ENCODE assay signal across 15 cellular contexts in genomic region chr7:26549281-26549943, GRCh38.
DNase-seq lines count a peak whose midpoint lies in the region; ATAC-seq and TF ChIP-seq lines count a peak whose summit lies in the region.
"Had no signal": no experiment of that assay in that cellular context is flagged by ENCODE, and none has a peak within 500 bp of the region (broad histone marks: within the 10 kb centered on the region; RNA-seq: fewer than 3 reads in every experiment).

No MANE protein-coding gene starts in this region.

- 60 to 72% methylated on average over 11 of the region's 11 CpGs for WGBS in heart right ventricle, 2 donors
- 66 to 69% methylated on average over 11 of the region's 11 CpGs for WGBS in aorta, 2 donors

- BruUV-seq in PC-9 (replicated peaks; lab: Mats Ljungman, UMichigan) (TSS peak; percentile 67), Caco-2 (replicated peaks; lab: Mats Ljungman, UMichigan) (no TSS peak)

- H2AFZ ChIP-seq in PC-9, result peak overlapping the region; percentile 53

- CTCF ChIA-PET in PC-9 (lab: Charles Lee), result interaction anchor here (0.6 to 1.9 kb wide), 5 partner anchors 119 to 564 kb away, joined by 3 to 8 read pairs (median 3); no protein-coding TSS in a partner anchor
- CTCF ChIA-PET in activated CD4-positive, alpha-beta T cell treated with anti-CD3 and anti-CD28 coated beads, Interleukin-2, amount 10 ng/mL, durations not matched to agents 7 days and 5 days (lab: Charles Lee), result no interaction called here
- CTCF ChIA-PET in Caco-2 (lab: Charles Lee), result no interaction called here

- H3K4me3 Mint-ChIP-seq in activated CD4-positive, alpha-beta T cell treated with anti-CD3 and anti-CD28 coated beads, Interleukin-2, amount 10 ng/mL, durations not matched to agents 7 days and 5 days, result no peak overlapping the region
- H3K4me3 Mint-ChIP-seq in Caco-2 (ENCODE audit: unreplicated experiment), result no peak overlapping the region
- H3K4me3 Mint-ChIP-seq: activated naive CD8-positive, alpha-beta T cell; natural killer cell treated with Interleukin-12 subunit alpha and Interleukin-12 subunit beta and Interleukin-15 and Interleukin-18, amount 100 ng/mL, for 72 hours had no signal

- DNase-seq in heart right ventricle (peak in 1 of 2 donors; percentile 14), Right ventricle myocardium superior (no peak), PC-9 (peak; percentile 96 to 100), epithelial cell of prostate (ENCODE audit: low read depth, low spot score) (no peak), aorta (no peak), Caco-2 (no peak), NCI-H1105 treated with DMSO at 0.1 percent for 48 hours (lab: John Stamatoyannopoulos, UW) (no peak)
- DNase-seq in activated CD4-positive, alpha-beta T cell treated with anti-CD3 and anti-CD28 coated beads, Interleukin-2, amount 10 ng/mL, durations not matched to agents 7 days and 5 days, result no peak
- DNase-seq: activated CD8-positive, alpha-beta memory T cell treated with anti-CD3 and anti-CD28 coated beads, Interleukin-2, amount 50 U/mL, for 4 hours; HCEC 1CT; NCI-H345 had no signal

- H3K9me3 ChIP-seq in heart right ventricle (peaks cover 0 to 13% (median 0%) of the 10 kb centered on the region in 11 donors), PC-9 (ENCODE audit: insufficient read depth, low read depth) (peaks cover 17% of the 10 kb centered on the region; the same call in 1 of the 2 replicates), aorta (ENCODE audit: control insufficient read depth, low read length) (peaks cover 8% of the 10 kb centered on the region), Caco-2 (no peaks in the 10 kb centered on the region)
- H3K9me3 ChIP-seq: tibial artery had no signal

- H3K4me1 Mint-ChIP-seq in activated CD4-positive, alpha-beta T cell treated with anti-CD3 and anti-CD28 coated beads, Interleukin-2, amount 10 ng/mL, durations not matched to agents 7 days and 5 days, result no peaks in the 10 kb centered on the region
- H3K4me1 Mint-ChIP-seq in Caco-2 (ENCODE audit: low read depth, unreplicated experiment), result no peaks in the 10 kb centered on the region

- no peak overlapping the region for H3K27ac Mint-ChIP-seq in activated CD4-positive, alpha-beta T cell treated with anti-CD3 and anti-CD28 coated beads, Interleukin-2, amount 10 ng/mL, durations not matched to agents 7 days and 5 days
- H3K27ac Mint-ChIP-seq in Caco-2 (ENCODE audit: unreplicated experiment), result no peak overlapping the region
- H3K27ac Mint-ChIP-seq: activated naive CD8-positive, alpha-beta T cell; natural killer cell treated with Interleukin-12 subunit alpha and Interleukin-12 subunit beta and Interleukin-15 and Interleukin-18, amount 100 ng/mL, for 72 hours had no signal

- no peaks in the 10 kb centered on the region for H3K36me3 ChIP-seq in heart right ventricle
- no peaks in the 10 kb centered on the region; the same call in 1 of the 2 replicates for H3K36me3 ChIP-seq in PC-9 (ENCODE audit: low read depth)
- no peaks in the 10 kb centered on the region for H3K36me3 ChIP-seq in aorta (ENCODE audit: control insufficient read depth in 1 of 2, insufficient read depth in 2 of 2, low read length in 1 of 2)
- no peaks in the 10 kb centered on the region for H3K36me3 ChIP-seq in Caco-2 (ENCODE audit: control insufficient read depth, insufficient read depth, low read length)
- H3K36me3 ChIP-seq: tibial artery had no signal

- H3K9me3 Mint-ChIP-seq in activated CD4-positive, alpha-beta T cell treated with anti-CD3 and anti-CD28 coated beads, Interleukin-2, amount 10 ng/mL, durations not matched to agents 7 days and 5 days, result no peaks in the 10 kb centered on the region
- H3K9me3 Mint-ChIP-seq in Caco-2 (ENCODE audit: unreplicated experiment), result no peaks in the 10 kb centered on the region
- H3K9me3 Mint-ChIP-seq: natural killer cell treated with Interleukin-12 subunit alpha and Interleukin-12 subunit beta and Interleukin-15 and Interleukin-18, amount 100 ng/mL, for 72 hours had no signal

- POLR2A ChIA-PET in PC-9 (lab: Charles Lee; ENCODE audit: unreplicated experiment), result interaction anchor here (0.5 to 0.6 kb wide), 2 partner anchors 99 to 922 kb away, joined by 3 to 5 read pairs; no protein-coding TSS in a partner anchor
- POLR2A ChIA-PET in activated CD4-positive, alpha-beta T cell treated with anti-CD3 and anti-CD28 coated beads, Interleukin-2, amount 10 ng/mL, durations not matched to agents 7 days and 5 days (lab: Charles Lee), result no interaction called here
- POLR2A ChIA-PET in Caco-2 (lab: Charles Lee), result no interaction called here

- H3K27ac ChIP-seq in heart right ventricle (peak overlapping the region in 2 of 10 donors; percentile 7 to 34), PC-9 (peak overlapping the region; percentile 95), epithelial cell of prostate (peak overlapping the region; percentile 83), aorta (ENCODE audit: low read depth in 1 of 2, low read length in 2 of 2) (no peak overlapping the region)
- H3K27ac ChIP-seq: A549, tibial artery had no signal

- intact Hi-C loops in heart right ventricle (cut with DNase I), result no loop called here
- intact Hi-C loops in Right ventricle myocardium superior (cut with DNase I), result no loop called here
- intact Hi-C loops in PC-9 (cut with micrococcal nuclease; ENCODE audit: unreplicated experiment), result loop anchor here (1.0 to 2.0 kb wide), 7 partner anchors 34 to 181 kb away; no protein-coding TSS in a partner anchor
- intact Hi-C loops in aorta (cut with DNase I), result no loop called here
- intact Hi-C loops in Caco-2 (cut with micrococcal nuclease; ENCODE audit: unreplicated experiment), result no loop called here

- H4K20me1 ChIP-seq in PC-9 (ENCODE audit: insufficient read depth), result no peaks in the 10 kb centered on the region

- H3K27me3 ChIP-seq in heart right ventricle (peaks cover 0 to 34% (median 5%) of the 10 kb centered on the region in 7 donors), PC-9 (ENCODE audit: insufficient read depth, low read depth) (no peaks in the 10 kb centered on the region), aorta (ENCODE audit: control insufficient read depth in 1 of 2, insufficient read depth in 2 of 2, low read length in 1 of 2) (no peaks in the 10 kb centered on the region), Caco-2 (replicated peaks; ENCODE audit: control insufficient read depth, insufficient read depth, low read length) (peaks cover 3% of the 10 kb centered on the region)

- H3K4me3 ChIP-seq in heart right ventricle, result no peak overlapping the region
- peak overlapping the region; percentile 3; the same call in 1 of the 2 replicates for H3K4me3 ChIP-seq in PC-9
- H3K4me3 ChIP-seq in aorta (ENCODE audit: low read length in 2 of 2), result no peak overlapping the region
- H3K4me3 ChIP-seq in Caco-2 (ENCODE audit: low read depth, low read length), result no peak overlapping the region
- H3K4me3 ChIP-seq: A549, tibial artery had no signal

- no peaks in the 10 kb centered on the region for H3K9me2 ChIP-seq in PC-9 (ENCODE audit: insufficient read depth)

- ATAC-seq in heart right ventricle (peak in 6 of 8 donors; percentile 44 to 73 (median 57)), Right ventricle myocardium superior (ENCODE audit: poor library complexity) (no peak), aorta (ENCODE audit: low FRiP score) (peak; percentile 61)
- ATAC-seq: A549; natural killer cell treated with Interleukin-12 subunit alpha and Interleukin-12 subunit beta and Interleukin-15 and Interleukin-18, amount 100 ng/mL, for 72 hours had no signal

- peaks cover 19% of the 10 kb centered on the region for H3K27me3 Mint-ChIP-seq in activated CD4-positive, alpha-beta T cell treated with anti-CD3 and anti-CD28 coated beads, Interleukin-2, amount 10 ng/mL, durations not matched to agents 7 days and 5 days
- H3K27me3 Mint-ChIP-seq in Caco-2 (ENCODE audit: insufficient read depth, unreplicated experiment), result peaks cover 24% of the 10 kb centered on the region

- TF ChIP-seq CTCF in heart right ventricle (IDR thresholded peaks at IDR 0.05) (no peak), PC-9 (conservative IDR thresholded peaks at IDR 0.05) (peak; percentile 60; the same call in 1 of the 2 replicates), Caco-2 (IDR thresholded peaks at IDR 0.05; ENCODE audit: insufficient read depth in 1 of 2, low read depth in 1 of 2, low read length in 1 of 2, severe bottlenecking in 1 of 2, unreplicated experiment in 1 of 2) (no peak)

- H3K79me2 ChIP-seq in PC-9 (ENCODE audit: low read depth), result no peaks in the 10 kb centered on the region

- no peaks in the 10 kb centered on the region for H3K36me3 Mint-ChIP-seq in activated CD4-positive, alpha-beta T cell treated with anti-CD3 and anti-CD28 coated beads, Interleukin-2, amount 10 ng/mL, durations not matched to agents 7 days and 5 days (ENCODE audit: low read depth)
- no peaks in the 10 kb centered on the region for H3K36me3 Mint-ChIP-seq in Caco-2 (ENCODE audit: insufficient read depth, unreplicated experiment)
- H3K36me3 Mint-ChIP-seq: activated naive CD8-positive, alpha-beta T cell; natural killer cell treated with Interleukin-12 subunit alpha and Interleukin-12 subunit beta and Interleukin-15 and Interleukin-18, amount 100 ng/mL, for 72 hours had no signal

- peak overlapping the region; percentile 65 for H3K4me2 ChIP-seq in PC-9
- H3K4me2 ChIP-seq: A549 had no signal

- H3F3A ChIP-seq in PC-9 (ENCODE audit: insufficient read depth, low read depth), result peaks cover 26% of the 10 kb centered on the region

- H3K4me1 ChIP-seq in heart right ventricle (peaks cover 0 to 12% (median 0%) of the 10 kb centered on the region in 9 donors), PC-9 (replicated peaks; ENCODE audit: insufficient read depth) (peaks cover 39% of the 10 kb centered on the region), aorta (ENCODE audit: control insufficient read depth in 1 of 2, insufficient read depth in 2 of 2, low read length in 2 of 2) (no peaks in the 10 kb centered on the region), Caco-2 (no peaks in the 10 kb centered on the region)
- H3K4me1 ChIP-seq: A549, tibial artery had no signal

Comparison
In these comparisons a context has a peak if more than half of its experiments do, and no peak if none do; other contexts are left out.
1. DNase-seq: peak in PC-9 (2 of 2); none in Right ventricle myocardium superior (single experiment), epithelial cell of prostate (single experiment), aorta (0 of 2), activated CD4-positive, alpha-beta T cell treated with anti-CD3 and anti-CD28 coated beads, Interleukin-2, amount 10 ng/mL, durations not matched to agents 7 days and 5 days (single experiment), Caco-2 (0 of 2) and NCI-H1105 treated with DMSO at 0.1 percent for 48 hours (single experiment).
2. H3K27ac ChIP-seq: peak in PC-9 (single experiment) and epithelial cell of prostate (single experiment); none in aorta (0 of 2).